ENCODE assay signal across 18 cellular contexts in genomic region chr12:109654357-109654756, GRCh38. TPM values are rescaled to one million over a fixed set of nuclear protein-coding genes. Genes with fewer than 3 reads are reported as not detected.
DNase-seq lines count a peak whose midpoint lies in the region; ATAC-seq, FAIRE-seq and TF ChIP-seq lines count a peak whose summit lies in the region.
"Had no signal": no experiment of that assay in that cellular context is flagged by ENCODE, and none has a peak within 500 bp of the region (broad histone marks: within the 10 kb centered on the region; RNA-seq: fewer than 3 reads in every experiment).

No MANE protein-coding gene starts in this region.

- H3K4me3 ChIP-seq in heart left ventricle = peak overlapping the region in 1 of 12 donors; percentile 13
- H3K4me3 ChIP-seq: MG63 had no signal

- H3K4me1 Mint-ChIP-seq in stimulated activated naive B cell treated with anti-CD40 and anti-IgM and Interleukin-4, amounts not matched to agents 10 μg/mL and 1 μg/mL and 100 μg/mL, for 72 hours = no peaks in the 10 kb centered on the region
- H3K4me1 Mint-ChIP-seq: CD14-positive monocyte had no signal

- TF ChIP-seq POLR2A in heart left ventricle (IDR thresholded peaks at IDR 0.05) = no peak

- DNase-seq in Right ventricle myocardium superior (no peak), cardiac septum (ENCODE audit: low spot score) (no peak), heart left ventricle (no peak), left lobe of liver (ENCODE audit: low spot score) (no peak), NCI-H1092 treated with DMSO at 0.1 percent for 48 hours (lab: John Stamatoyannopoulos, UW) (no peak), urothelium cell line (ENCODE audit: low spot score) (no peak)
- no peak for DNase-seq in stimulated activated naive B cell treated with anti-CD40 and anti-IgM and Interleukin-4, amounts not matched to agents 10 μg/mL and 1 μg/mL and 100 μg/mL, for 72 hours
- DNase-seq in stimulated activated CD4-positive, alpha-beta T cell treated with anti-CD3 and anti-CD28 coated beads, Interleukin-15, amount 100 ng/mL, for 24 hours = no peak
- DNase-seq: COR-L47, H7, MG63, NCI-H1092, NCI-H2107, NCI-H226, NCI-H524 treated with DMSO at 0.1 percent for 48 hours had no signal

- H3K9me3 ChIP-seq in heart left ventricle = no peaks in the 10 kb centered on the region
- H3K9me3 ChIP-seq: MG63 had no signal

- FAIRE-seq in urothelium cell line (lab: Jason Lieb, UNC) = no peak
- FAIRE-seq: A204.1 had no signal

- peaks cover 12 to 26% of the 10 kb centered on the region in 2 donors for H3K27me3 Mint-ChIP-seq in stimulated activated naive B cell treated with anti-CD40 and anti-IgM and Interleukin-4, amounts not matched to agents 10 μg/mL and 1 μg/mL and 100 μg/mL, for 72 hours

- no peak for TF ChIP-seq CTCF in heart left ventricle (IDR thresholded peaks at IDR 0.05)

- peak overlapping the region in 3 of 12 donors; percentile 16 to 34 (median 24) for H3K27ac ChIP-seq in heart left ventricle

- H3K4me1 ChIP-seq in heart left ventricle = peaks cover 0 to 15% (median 6%) of the 10 kb centered on the region in 12 donors

- no peaks in the 10 kb centered on the region for H3K36me3 Mint-ChIP-seq in stimulated activated naive B cell treated with anti-CD40 and anti-IgM and Interleukin-4, amounts not matched to agents 10 μg/mL and 1 μg/mL and 100 μg/mL, for 72 hours
- H3K36me3 Mint-ChIP-seq: CD14-positive monocyte had no signal

- peaks cover 0 to 7% (median 0%) of the 10 kb centered on the region in 9 donors for H3K27me3 ChIP-seq in heart left ventricle
- H3K27me3 ChIP-seq: MG63 had no signal

- no peak overlapping the region for H3K4me3 Mint-ChIP-seq in stimulated activated naive B cell treated with anti-CD40 and anti-IgM and Interleukin-4, amounts not matched to agents 10 μg/mL and 1 μg/mL and 100 μg/mL, for 72 hours
- H3K4me3 Mint-ChIP-seq: CD14-positive monocyte had no signal

- H3K36me3 ChIP-seq in heart left ventricle = no peaks in the 10 kb centered on the region
- H3K36me3 ChIP-seq: MG63 had no signal

- ATAC-seq in Right ventricle myocardium superior (ENCODE audit: poor library complexity) (peak; percentile 65), heart left ventricle (peak in 3 of 4 donors; percentile 31 to 64 (median 46)), left lobe of liver (peak; percentile 19)
- ATAC-seq in stimulated activated naive B cell treated with anti-CD40 and anti-IgM and Interleukin-4, amounts not matched to agents 10 μg/mL and 1 μg/mL and 100 μg/mL, for 72 hours (replicated peaks) = no peak
- ATAC-seq: Panc1 had no signal

- intact Hi-C loops in Right ventricle myocardium superior (cut with DNase I) (no loop called here), cardiac septum (cut with DNase I) (no loop called here), heart left ventricle (cut with DNase I) (no loop called here)

- H3K9me3 Mint-ChIP-seq in stimulated activated naive B cell treated with anti-CD40 and anti-IgM and Interleukin-4, amounts not matched to agents 10 μg/mL and 1 μg/mL and 100 μg/mL, for 72 hours = no peaks in the 10 kb centered on the region
- H3K9me3 Mint-ChIP-seq: CD14-positive monocyte had no signal

- 27 to 38% (median 32%) methylated on average over 13 of the region's 13 CpGs for WGBS in heart left ventricle, 4 donors

- H3K27ac Mint-ChIP-seq in stimulated activated naive B cell treated with anti-CD40 and anti-IgM and Interleukin-4, amounts not matched to agents 10 μg/mL and 1 μg/mL and 100 μg/mL, for 72 hours = no peak overlapping the region
- H3K27ac Mint-ChIP-seq: CD14-positive monocyte had no signal

RNA-seq across cellular contexts. Expression of gene FAM222A, which starts 59.3 kb away (rescaled TPM):
- total RNA-seq in Right ventricle myocardium superior (25.0 TPM), cardiac septum (7.8 TPM), heart left ventricle (10 to 100 TPM in 6 of 9 donors, 1 to 10 TPM in 3; 3.5 to 45.8 (median 11.2) TPM), left lobe of liver (1.8 TPM)
- polyA plus RNA-seq in heart left ventricle = 1 to 10 TPM; 4.1 to 9.4 TPM
- polyA plus RNA-seq: CD14-positive monocyte had no signal

Comparison
In these comparisons a context has a peak if more than half of its experiments do, and no peak if none do; other contexts are left out.
1. ATAC-seq: peak in Right ventricle myocardium superior (single experiment), heart left ventricle (3 of 4) and left lobe of liver (single experiment); none in stimulated activated naive B cell treated with anti-CD40 and anti-IgM and Interleukin-4, amounts not matched to agents 10 μg/mL and 1 μg/mL and 100 μg/mL, for 72 hours (0 of 2).